In the genomic region with DNA sequence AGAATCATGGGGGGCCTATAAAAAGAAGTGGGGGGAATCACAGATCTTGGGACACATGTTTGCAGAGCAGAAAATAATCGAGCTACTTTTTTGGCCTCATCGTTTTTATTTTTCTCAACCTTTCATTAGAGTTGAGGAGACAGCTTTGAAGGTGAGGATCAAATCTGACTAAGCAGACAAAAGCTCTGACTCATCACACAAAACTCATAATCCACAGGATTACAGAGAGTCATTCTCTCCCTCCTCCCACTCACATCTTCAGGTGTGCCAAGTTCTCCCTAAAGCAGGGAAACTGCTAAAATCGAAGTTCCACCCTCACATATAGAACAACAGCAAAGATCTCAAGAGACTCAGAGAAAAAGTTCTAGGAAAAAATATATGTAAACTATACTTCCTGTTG, we compare ENCODE assay signal across 13 cellular contexts. TPM values are rescaled to one million over a fixed set of nuclear protein-coding genes. Genes with fewer than 3 reads are reported as not detected.
A peak's percentile ranks its signal among the peaks of the same experiment; 100 is the strongest.
DNase-seq lines count a peak whose midpoint lies in the region; ATAC-seq, FAIRE-seq and TF ChIP-seq lines count a peak whose summit lies in the region.
"Had no signal": no experiment of that assay in that cellular context is flagged by ENCODE, and none has a peak within 500 bp of the region (broad histone marks: within the 10 kb centered on the region; RNA-seq: fewer than 3 reads in every experiment).

No MANE protein-coding gene starts in this region.

- no peak for TF ChIP-seq CTCF in D721Med (IDR thresholded peaks at IDR 0.05; ENCODE audit: insufficient read depth, missing control alignments)

- no peak for ATAC-seq in GM19035 (IDR thresholded peaks at IDR 0.05; ENCODE audit: unreplicated experiment)
- ATAC-seq: activated CD8-positive, alpha-beta T cell treated with anti-CD3 and anti-CD28 coated beads, Interleukin-2, amount 10 ng/mL, durations not matched to agents 7 days and 5 days had no signal

- DNase-seq in D721Med (ENCODE audit: insufficient read length, low spot score) (no peak), HT1080 (ENCODE audit: low read depth) (peak; percentile 81), astrocyte of the hippocampus (ENCODE audit: low read depth, low spot score) (peak; percentile 65), kidney glomerular epithelial cell (lab: John Stamatoyannopoulos, UW) (peak; percentile 14), mesenteric fat pad (ENCODE audit: low spot score) (no peak), DMS 273 (lab: John Stamatoyannopoulos, UW; ENCODE audit: unreplicated experiment) (no peak), NCI-H2227 (lab: John Stamatoyannopoulos, UW; ENCODE audit: unreplicated experiment) (no peak)
- DNase-seq: activated CD8-positive, alpha-beta T cell treated with anti-CD3 and anti-CD28 coated beads, Interleukin-2, amount 10 ng/mL, durations not matched to agents 7 days and 5 days; adrenal gland; CD4-positive, CD25-positive, alpha-beta regulatory T cell; kidney; SIG-M5 had no signal

- FAIRE-seq in D721Med (lab: Jason Lieb, UNC): peak; percentile 96

RNA-seq across cellular contexts. Expression of a gene that starts 15.6 kb away (rescaled TPM):
- total RNA-seq in HT1080 (2014; rRNA removed; shearing (Covaris generic)): 4.4 and 5.9 TPM in 2 replicates
- polyA plus RNA-seq in HT1080 (2015; cell fraction: cytosol; rRNA removed): 2.1 and 6.7 TPM in 2 replicates
- 11.6 and 17.4 TPM in 2 replicates for polyA plus RNA-seq in HT1080 (2015; cell fraction: nucleus; rRNA removed)
- 55.6 TPM for total RNA-seq in mesenteric fat pad

Comparison
In these comparisons a context has a peak if more than half of its experiments do, and no peak if none do; other contexts are left out.
1. DNase-seq: peak in HT1080 (single experiment), astrocyte of the hippocampus (single experiment) and kidney glomerular epithelial cell (single experiment); none in D721Med (single experiment), mesenteric fat pad (single experiment), DMS 273 (single experiment) and NCI-H2227 (single experiment).